9 cellular contexts compared by ENCODE assay signal in genomic region chr18:76875390-76876330, GRCh38. TPM values are rescaled to one million over a fixed set of nuclear protein-coding genes. Genes with fewer than 3 reads are reported as not detected.
A peak's percentile ranks its signal among the peaks of the same experiment; 100 is the strongest.
DNase-seq lines count a peak whose midpoint lies in the region; ATAC-seq, FAIRE-seq and TF ChIP-seq lines count a peak whose summit lies in the region.
"Had no signal": no experiment of that assay in that cellular context is flagged by ENCODE, and none has a peak within 500 bp of the region (broad histone marks: within the 10 kb centered on the region; RNA-seq: fewer than 3 reads in every experiment).

No MANE protein-coding gene starts in this region.

- no peak for FAIRE-seq in small intestine (lab: Jason Lieb, UNC)
- FAIRE-seq: G401.6 had no signal

- H3K4me3 ChIP-seq in small intestine (ENCODE audit: low read depth in 1 of 2, low read length in 2 of 2): no peak overlapping the region
- no peak overlapping the region for H3K4me3 ChIP-seq in lower leg skin (ENCODE audit: low read depth, poor library complexity, severe bottlenecking)

- H3K4me3 Mint-ChIP-seq in activated T-helper 1 cell treated with anti-CD3 and anti-CD28 coated beads, Interleukin-12 subunit alpha, Interleukin-12 subunit beta, Interleukin-2, Interleukin-4 antibody, amounts not matched to agents 30 ng/mL and 10 ng/mL and 1 ng/mL, durations not matched to agents 14 hours and 24 hours and 36 hours: no peak overlapping the region

- intact Hi-C loops in activated T-helper 1 cell treated with anti-CD3 and anti-CD28 coated beads, Interleukin-12 subunit alpha, Interleukin-12 subunit beta, Interleukin-2, Interleukin-4 antibody, amounts not matched to agents 30 ng/mL and 10 ng/mL and 1 ng/mL, durations not matched to agents 14 hours and 24 hours and 36 hours (cut with micrococcal nuclease): loop anchor here (1.0 to 2.0 kb wide), 5 partner anchors 16 to 775 kb away; partner anchors contain the start of gene ZNF236
- intact Hi-C loops in left ventricle myocardium superior (cut with micrococcal nuclease): no loop called here
- intact Hi-C loops in lower leg skin (cut with DNase I; ENCODE audit: low total_unique reads): no loop called here

- peaks cover 40% of the 10 kb centered on the region for H3K36me3 Mint-ChIP-seq in activated T-helper 1 cell treated with anti-CD3 and anti-CD28 coated beads, Interleukin-12 subunit alpha, Interleukin-12 subunit beta, Interleukin-2, Interleukin-4 antibody, amounts not matched to agents 30 ng/mL and 10 ng/mL and 1 ng/mL, durations not matched to agents 14 hours and 24 hours and 36 hours (ENCODE audit: low read depth)

- H3K9me3 Mint-ChIP-seq in activated T-helper 1 cell treated with anti-CD3 and anti-CD28 coated beads, Interleukin-12 subunit alpha, Interleukin-12 subunit beta, Interleukin-2, Interleukin-4 antibody, amounts not matched to agents 30 ng/mL and 10 ng/mL and 1 ng/mL, durations not matched to agents 14 hours and 24 hours and 36 hours: no peaks in the 10 kb centered on the region

- no peak for TF ChIP-seq CTCF in lower leg skin (IDR thresholded peaks at IDR 0.05)

- DNase-seq in NCI-H446 (lab: John Stamatoyannopoulos, UW): peak; percentile 28 to 35
- DNase-seq in NCI-H446 treated with DMSO at 0.1 percent for 48 hours (lab: John Stamatoyannopoulos, UW): no peak
- DNase-seq in NCI-H2227 (lab: John Stamatoyannopoulos, UW; ENCODE audit: unreplicated experiment): peak; percentile 67
- DNase-seq in activated T-helper 1 cell treated with anti-CD3 and anti-CD28 coated beads, Interleukin-12 subunit alpha, Interleukin-12 subunit beta, Interleukin-2, Interleukin-4 antibody, amounts not matched to agents 30 ng/mL and 10 ng/mL and 1 ng/mL, durations not matched to agents 14 hours and 24 hours and 36 hours (ENCODE audit: low spot score): peak; percentile 14
- DNase-seq in left ventricle myocardium superior: no peak
- peak; percentile 57 for DNase-seq in small intestine
- DNase-seq in lower leg skin (ENCODE audit: low spot score in 2 of 2): no peak

- no peaks in the 10 kb centered on the region for H3K4me1 ChIP-seq in small intestine (ENCODE audit: control insufficient read depth in 2 of 2, insufficient read depth in 1 of 2, low read depth in 1 of 2, low read length in 1 of 2)

- no peak overlapping the region for H3K27ac ChIP-seq in small intestine (ENCODE audit: low read depth in 1 of 2, low read length in 1 of 2)

- H3K4me1 Mint-ChIP-seq in activated T-helper 1 cell treated with anti-CD3 and anti-CD28 coated beads, Interleukin-12 subunit alpha, Interleukin-12 subunit beta, Interleukin-2, Interleukin-4 antibody, amounts not matched to agents 30 ng/mL and 10 ng/mL and 1 ng/mL, durations not matched to agents 14 hours and 24 hours and 36 hours (ENCODE audit: low read depth): peaks cover 17% of the 10 kb centered on the region

- no peaks in the 10 kb centered on the region for H3K27me3 ChIP-seq in small intestine (ENCODE audit: control insufficient read depth in 2 of 2, insufficient read depth in 2 of 2, low read length in 2 of 2)

- no peaks in the 10 kb centered on the region for H3K27me3 Mint-ChIP-seq in activated T-helper 1 cell treated with anti-CD3 and anti-CD28 coated beads, Interleukin-12 subunit alpha, Interleukin-12 subunit beta, Interleukin-2, Interleukin-4 antibody, amounts not matched to agents 30 ng/mL and 10 ng/mL and 1 ng/mL, durations not matched to agents 14 hours and 24 hours and 36 hours (ENCODE audit: insufficient read depth)

- WGBS in small intestine, 3 donors: 64 to 69% (median 68%) methylated on average over 14 of the region's 14 CpGs
- 72 to 77% methylated on average over 14 of the region's 14 CpGs for WGBS in lower leg skin, 2 donors

- H3K9me3 ChIP-seq in small intestine (ENCODE audit: control insufficient read depth, low read depth): no peaks in the 10 kb centered on the region

- TF ChIP-seq POLR2A in lower leg skin (IDR thresholded peaks at IDR 0.05): no peak

- H3K36me3 ChIP-seq in small intestine (ENCODE audit: control insufficient read depth in 2 of 2, insufficient read depth in 2 of 2, low read length in 2 of 2): peaks cover 0 to 19% of the 10 kb centered on the region in 2 donors

- peak overlapping the region; percentile 59 for H3K27ac Mint-ChIP-seq in activated T-helper 1 cell treated with anti-CD3 and anti-CD28 coated beads, Interleukin-12 subunit alpha, Interleukin-12 subunit beta, Interleukin-2, Interleukin-4 antibody, amounts not matched to agents 30 ng/mL and 10 ng/mL and 1 ng/mL, durations not matched to agents 14 hours and 24 hours and 36 hours

- peak; percentile 68 for ATAC-seq in HG02678 (IDR thresholded peaks at IDR 0.05; ENCODE audit: unreplicated experiment)
- peak; percentile 57 for ATAC-seq in left ventricle myocardium superior

RNA-seq across cellular contexts. Expression of gene ZNF236, which starts 53.3 kb away (rescaled TPM):
- 18.0 and 21.5 TPM in 2 replicates for total RNA-seq in activated T-helper 1 cell treated with anti-CD3 and anti-CD28 coated beads, Interleukin-12 subunit alpha, Interleukin-12 subunit beta, Interleukin-2, Interleukin-4 antibody, amounts not matched to agents 30 ng/mL and 10 ng/mL and 1 ng/mL, durations not matched to agents 14 hours and 24 hours and 36 hours
- total RNA-seq in left ventricle myocardium superior (13.4 TPM), lower leg skin (10 to 100 TPM in 3 of 4 donors, 1 to 10 TPM in 1; 8.9 to 15.2 (median 11.8) TPM)
- polyA plus RNA-seq in small intestine: 1 to 10 TPM; 1.4 to 2.6 (median 2.0) TPM

Comparison
In these comparisons a context has a peak if more than half of its experiments do, and no peak if none do; other contexts are left out.
1. DNase-seq: peak in NCI-H446 (2 of 2), NCI-H2227 (single experiment), activated T-helper 1 cell treated with anti-CD3 and anti-CD28 coated beads, Interleukin-12 subunit alpha, Interleukin-12 subunit beta, Interleukin-2, Interleukin-4 antibody, amounts not matched to agents 30 ng/mL and 10 ng/mL and 1 ng/mL, durations not matched to agents 14 hours and 24 hours and 36 hours (single experiment) and small intestine (single experiment); none in NCI-H446 treated with DMSO at 0.1 percent for 48 hours (single experiment), left ventricle myocardium superior (single experiment) and lower leg skin (0 of 2).